ENCODE assay signal across 8 cellular contexts in the genomic region with DNA sequence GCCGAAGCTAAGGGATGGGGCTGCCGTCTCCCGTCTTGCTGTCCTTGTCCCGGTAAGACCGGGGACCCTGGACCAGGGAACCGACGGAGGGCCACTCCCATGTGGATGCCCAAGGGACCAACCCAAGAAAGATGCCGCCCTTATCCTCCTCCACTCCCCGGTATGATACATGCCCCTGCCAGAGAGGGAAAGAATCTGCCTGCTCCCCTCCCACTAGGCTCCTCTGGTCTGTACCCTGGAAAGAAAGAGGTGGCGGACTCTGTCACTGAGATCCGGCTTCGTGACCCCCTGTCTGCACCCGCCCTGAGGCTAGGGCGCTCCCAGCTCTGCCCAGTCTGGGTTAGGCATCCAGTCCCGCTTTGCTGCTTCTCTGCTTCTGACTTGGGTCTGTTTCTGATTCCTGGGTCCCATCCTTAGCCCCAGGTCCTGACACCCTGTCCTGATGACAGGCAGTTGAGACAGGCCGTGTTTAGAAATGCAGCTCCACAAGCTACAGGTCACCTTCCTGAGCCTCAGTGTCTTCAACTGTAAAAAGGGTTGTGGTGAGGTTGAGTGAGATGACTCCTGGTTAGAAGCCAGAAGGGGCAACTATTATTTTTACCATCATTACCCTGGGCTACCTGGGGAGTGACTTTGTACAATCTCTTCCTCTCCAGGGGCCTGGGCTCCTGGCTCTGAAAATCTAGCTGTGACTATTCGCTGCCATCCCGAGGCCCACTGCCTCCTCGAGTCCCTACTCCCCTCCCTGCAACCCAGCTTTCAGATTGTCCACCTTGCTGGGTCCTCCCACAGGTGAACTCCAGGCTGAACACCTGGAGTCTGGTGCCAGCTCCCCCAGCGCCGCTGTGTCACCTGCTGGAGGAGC. TPM values are rescaled to one million over a fixed set of nuclear protein-coding genes. Genes with fewer than 3 reads are reported as not detected.
A peak's percentile ranks its signal among the peaks of the same experiment; 100 is the strongest.
DNase-seq lines count a peak whose midpoint lies in the region; ATAC-seq, FAIRE-seq and TF ChIP-seq lines count a peak whose summit lies in the region.

No MANE protein-coding gene starts in this region.

- peak overlapping the region; percentile 80 for H3K9ac ChIP-seq in GM12878 (ENCODE audit: control insufficient read depth, insufficient read depth, low read length)

- H3K79me2 ChIP-seq in GM12878 (ENCODE audit: control insufficient read depth, insufficient read depth, low read length): peaks cover 5% of the 10 kb centered on the region

- no peak for TF ChIP-seq POLR2A in GM12878 (IDR thresholded peaks at IDR 0.05; ENCODE audit: low read depth, low read length)
- TF ChIP-seq POLR2A in uterus (IDR thresholded peaks at IDR 0.05): no peak

- in situ Hi-C loops in GM12878 (cut with MboI): loop anchor here (5.0 to 10.0 kb wide), 2 partner anchors 55 to 193 kb away; no protein-coding TSS in a partner anchor

- intact Hi-C loops in GM12878 (cut with micrococcal nuclease; ENCODE audit: unreplicated experiment) (loop anchor here (1.0 to 2.0 kb wide), 3 partner anchors 60 to 209 kb away; no protein-coding TSS in a partner anchor), uterus (cut with DNase I; ENCODE audit: low total_unique reads) (loop anchor here (5.0 to 10.0 kb wide), 3 partner anchors 58 to 1485 kb away; a partner anchor contains a TSS)

- peaks cover 7% of the 10 kb centered on the region; the same call in 2 of the 3 replicates for H3K9me3 ChIP-seq in GM12878 (replicated peaks; ENCODE audit: control insufficient read depth, insufficient read depth, low read length)
- peaks cover 0 to 5% of the 10 kb centered on the region in 2 donors for H3K9me3 ChIP-seq in uterus

- SMC1A ChIA-PET in GM12878 (lab: Charles Lee; ENCODE audit: uncharacterized antibody, unreplicated experiment): interaction anchor here (0.9 to 21.5 kb wide), 20 partner anchors 8 to 212 kb away, joined by 3 to 556 read pairs (median 8); a partner anchor contains a TSS

- H3K27me3 ChIP-seq in GM12878 (replicated peaks in 1 of 2; ENCODE audit: control insufficient read depth in 2 of 2, insufficient read depth in 2 of 2, low read length in 1 of 2) (no peaks in the 10 kb centered on the region), uterus (no peaks in the 10 kb centered on the region)

- peaks cover 18% of the 10 kb centered on the region for H3K4me1 ChIP-seq in GM12878 (ENCODE audit: control insufficient read depth, insufficient read depth, low read length)
- H3K4me1 ChIP-seq in uterus: no peaks in the 10 kb centered on the region

- TSS peak; percentile 68 for BruUV-seq in GM12878 (replicated peaks; lab: Mats Ljungman, UMichigan)

- H3K36me3 ChIP-seq in GM12878 (ENCODE audit: control insufficient read depth in 2 of 2, insufficient read depth in 2 of 2, low read length in 1 of 2) (no peaks in the 10 kb centered on the region), uterus (no peaks in the 10 kb centered on the region)

- 22% methylated on average over 21 of the region's 21 CpGs for WGBS in GM12878 (ENCODE audit: insufficient coverage, insufficient replicate concordance, low lambda C conversion rate, missing lambda C conversion rate)

- H3K4me3 ChIP-seq in Jurkat, Clone E6-1 (ENCODE audit: low read length): peak overlapping the region; percentile 70
- peak overlapping the region; percentile 90 for H3K4me3 ChIP-seq in GM12878
- H3K4me3 ChIP-seq in uterus: peak overlapping the region; percentile 53 to 80

- H2AFZ ChIP-seq in GM12878 (ENCODE audit: control insufficient read depth, low read depth, low read length): no peak overlapping the region; the same call in 1 of the 2 replicates

- TF ChIP-seq RAD21 in GM12878 (IDR thresholded peaks at IDR 0.05; ENCODE audit: insufficient read depth, low read depth, low read length): peak; percentile 89

- TF ChIP-seq CTCF in GM12878 (IDR thresholded peaks at IDR 0.05 in 2 of 3, conservative IDR thresholded peaks at IDR 0.05 in 1 of 3; ENCODE audit: control insufficient read depth in 2 of 3, extremely low read depth in 1 of 3, insufficient read depth in 1 of 3, low read depth in 3 of 3, low read length in 3 of 3): peak in 1 of 3 experiments; percentile 22; a peak in 1 of 6 replicates
- TF ChIP-seq CTCF in uterus (IDR thresholded peaks at IDR 0.05): no peak

- no peaks in the 10 kb centered on the region for H4K20me1 ChIP-seq in GM12878 (ENCODE audit: control insufficient read depth, insufficient read depth)

- POLR2A ChIA-PET in GM12878 (lab: Charles Lee): interaction anchor here (0.6 to 4.4 kb wide), 13 partner anchors 10 to 123 kb away, joined by 3 to 79 read pairs (median 6); no protein-coding TSS in a partner anchor

- H3K27ac ChIP-seq in GM12878 (ENCODE audit: control insufficient read depth, insufficient read depth) (peak overlapping the region; percentile 93), uterus (peak overlapping the region; percentile 99 to 100)

- TF ChIP-seq EP300 in GM12878 (IDR thresholded peaks at IDR 0.05; ENCODE audit: borderline replicate concordance in 1 of 2, control insufficient read depth in 1 of 2, low read depth in 2 of 2, low read length in 2 of 2): no peak

- peak; percentile 90 for FAIRE-seq in GM12878 (lab: Jason Lieb, UNC)

- peak overlapping the region; percentile 96 for H3K4me2 ChIP-seq in GM12878 (ENCODE audit: control insufficient read depth, insufficient read depth)

- ATAC-seq in GM12878 (peak; percentile 4), HG03571 (IDR thresholded peaks at IDR 0.05; ENCODE audit: unreplicated experiment) (no peak)

- RAD21 ChIA-PET in GM12878 (lab: Charles Lee; ENCODE audit: unreplicated experiment): interaction anchor here (0.6 to 15.6 kb wide), 20 partner anchors 9 to 287 kb away, joined by 3 to 538 read pairs (median 10); a partner anchor contains a TSS

- CTCF ChIA-PET in GM12878 (lab: Yijun Ruan, JAX): interaction anchor here (0.6 to 4.9 kb wide), 21 partner anchors 10 to 392 kb away, joined by 3 to 516 read pairs (median 17); a partner anchor contains a TSS

- DNase-seq in DMS153 (lab: John Stamatoyannopoulos, UW) (peak; percentile 79), GM12878 (ENCODE audit: low read depth, low spot score) (peak; percentile 57), medulla oblongata (ENCODE audit: extremely low spot score) (peak; percentile 94), uterus (no peak), activated gamma-delta T cell (lab: John Stamatoyannopoulos, UW) (no peak), NCI-H128 (lab: John Stamatoyannopoulos, UW; ENCODE audit: unreplicated experiment) (no peak)
- no peak for DNase-seq in Jurkat, Clone E6-1 (ENCODE audit: low read depth, low spot score)

TF ChIP-seq in GM12878, 131 proteins besides CTCF, POLR2A, EP300 and RAD21 (continues in another document):
- TF ChIP-seq BCL11A (IDR thresholded peaks at IDR 0.05; ENCODE audit: low read depth, low read length): no peak
- TF ChIP-seq FOXK2 (IDR thresholded peaks at IDR 0.05): no peak
- TF ChIP-seq EZH2 (IDR thresholded peaks at IDR 0.05; ENCODE audit: borderline replicate concordance, control insufficient read depth, low read depth, low read length): no peak
- no peak for TF ChIP-seq ETV6 (conservative IDR thresholded peaks at IDR 0.05 in 1 of 2, IDR thresholded peaks at IDR 0.05 in 1 of 2; ENCODE audit: borderline replicate concordance in 1 of 2, low read depth in 1 of 2)
- TF ChIP-seq RB1 (IDR thresholded peaks at IDR 0.05; ENCODE audit: borderline replicate concordance): no peak; the same call in 1 of the 2 replicates

RNA-seq across cellular contexts. Expression of a gene that starts 3.7 kb away (rescaled TPM):
- not detected for polyA plus RNA-seq in Jurkat, Clone E6-1 (2012; ENCODE audit: insufficient read depth, insufficient read length)
- 0.51 and 1.9 TPM in 2 replicates for total RNA-seq in GM12878 (2013; cell fraction: nucleolus; rRNA removed)
- total RNA-seq in GM12878 (2014; rRNA removed) (0.11 and 0.27 TPM in 2 replicates), GM12878 (2014; rRNA removed; fragmentation: Illumina TruSeq; extraction: Trizol) (0.04 TPM in 1 of 2 replicates, not detected in the other), GM12878 (2021) (0.21 and 0.24 TPM in 2 replicates), uterus (1 to 10 TPM in 1 of 4 donors, under 1 TPM in 1, not detected in 2; 0.46 to 1.7 TPM)
- polyA plus RNA-seq in GM12878 (2011; ENCODE audit: low read depth): 0.31 TPM
- polyA plus RNA-seq in GM12878 (2011; rRNA removed) (0.36 and 0.50 TPM in 2 replicates), GM12878 (2014; fragmentation: Illumina TruSeq; extraction: Trizol) (0.07 and 0.11 TPM in 2 replicates), GM12878 (2014; fragmentation: Nextera tagmentation; extraction: Ambion mirVana) (under 1 TPM in 1 of 2 experiments, not detected in 1; 0.07 TPM), GM12878 (2014; rRNA removed) (0.10 and 0.46 TPM in 2 replicates), GM12878 (2016; fragmentation: Nextera tagmentation; extraction: Ambion mirVana) (under 1 TPM; 0.09 to 0.44 TPM)
- polyA plus RNA-seq in GM12878 (2011; cell fraction: cytosol; rRNA removed): 0.67 and 0.77 TPM in 2 replicates
- 1.5 and 2.1 TPM in 2 replicates for polyA plus RNA-seq in GM12878 (2011; cell fraction: nucleus; rRNA removed)
- polyA plus RNA-seq in GM12878 (2012): 0.48 and 0.60 TPM in 2 replicates
- polyA minus RNA-seq in GM12878 (2011; rRNA and poly(A)+ RNA removed): 0.22 and 0.72 TPM in 2 replicates
- not detected in 2 replicates for polyA minus RNA-seq in GM12878 (2011; cell fraction: cytosol; rRNA and poly(A)+ RNA removed)
- 0.67 and 1.3 TPM in 2 replicates for polyA minus RNA-seq in GM12878 (2011; cell fraction: nucleus; rRNA and poly(A)+ RNA removed)

RNA-seq across cellular contexts. Expression of a gene that starts 37.9 kb away (rescaled TPM):
- 185 TPM for polyA plus RNA-seq in Jurkat, Clone E6-1 (2012; ENCODE audit: insufficient read depth, insufficient read length)
- 345 and 349 TPM in 2 replicates for total RNA-seq in GM12878 (2013; cell fraction: nucleolus; rRNA removed)
- total RNA-seq in GM12878 (2014; rRNA removed) (360 and 370 TPM in 2 replicates), GM12878 (2014; rRNA removed; fragmentation: Illumina TruSeq; extraction: Trizol) (423 and 431 TPM in 2 replicates), GM12878 (2021) (740 and 758 TPM in 2 replicates), uterus (10 to 100 TPM in 3 of 4 donors, 1 to 10 TPM in 1; 6.1 to 76.8 (median 15.8) TPM)
- polyA plus RNA-seq in GM12878 (2011; ENCODE audit: low read depth): 582 TPM
- polyA plus RNA-seq in GM12878 (2011; rRNA removed) (411 and 682 TPM in 2 replicates), GM12878 (2014; fragmentation: Illumina TruSeq; extraction: Trizol) (972 and 1,013 TPM in 2 replicates), GM12878 (2014; fragmentation: Nextera tagmentation; extraction: Ambion mirVana) (10 to 100 TPM; 24.1 to 48.8 TPM), GM12878 (2014; rRNA removed) (675 and 692 TPM in 2 replicates), GM12878 (2016; fragmentation: Nextera tagmentation; extraction: Ambion mirVana) (1,000 to 10,000 TPM in 1 of 2 experiments, 100 to 1,000 TPM in 1; 977 to 1,034 TPM)
- polyA plus RNA-seq in GM12878 (2011; cell fraction: cytosol; rRNA removed): 985 and 1,156 TPM in 2 replicates
- polyA plus RNA-seq in GM12878 (2011; cell fraction: nucleus; rRNA removed): 492 and 615 TPM in 2 replicates
- 791 and 943 TPM in 2 replicates for polyA plus RNA-seq in GM12878 (2012)
- polyA minus RNA-seq in GM12878 (2011; rRNA and poly(A)+ RNA removed): 1,330 and 1,556 TPM in 2 replicates
- 364 and 402 TPM in 2 replicates for polyA minus RNA-seq in GM12878 (2011; cell fraction: cytosol; rRNA and poly(A)+ RNA removed)
- 131 and 171 TPM in 2 replicates for polyA minus RNA-seq in GM12878 (2011; cell fraction: nucleus; rRNA and poly(A)+ RNA removed)

Comparison
In these comparisons a context has a peak if more than half of its experiments do, and no peak if none do; other contexts are left out.
1. DNase-seq: peak in DMS153 (single experiment), GM12878 (single experiment) and medulla oblongata (single experiment); none in Jurkat, Clone E6-1 (single experiment), uterus (0 of 2), activated gamma-delta T cell (single experiment) and NCI-H128 (single experiment).
2. RNA of a gene that starts 37.9 kb away (total RNA-seq): 345 to 758 TPM in GM12878; 6.1 to 76.8 TPM in uterus; every median in the first group is over 4 times any median in the second.
3. Peak in every context shown above with its lines, with median percentiles within 50 percentile points of each other: H3K4me3 ChIP-seq.